In the genomic region with DNA sequence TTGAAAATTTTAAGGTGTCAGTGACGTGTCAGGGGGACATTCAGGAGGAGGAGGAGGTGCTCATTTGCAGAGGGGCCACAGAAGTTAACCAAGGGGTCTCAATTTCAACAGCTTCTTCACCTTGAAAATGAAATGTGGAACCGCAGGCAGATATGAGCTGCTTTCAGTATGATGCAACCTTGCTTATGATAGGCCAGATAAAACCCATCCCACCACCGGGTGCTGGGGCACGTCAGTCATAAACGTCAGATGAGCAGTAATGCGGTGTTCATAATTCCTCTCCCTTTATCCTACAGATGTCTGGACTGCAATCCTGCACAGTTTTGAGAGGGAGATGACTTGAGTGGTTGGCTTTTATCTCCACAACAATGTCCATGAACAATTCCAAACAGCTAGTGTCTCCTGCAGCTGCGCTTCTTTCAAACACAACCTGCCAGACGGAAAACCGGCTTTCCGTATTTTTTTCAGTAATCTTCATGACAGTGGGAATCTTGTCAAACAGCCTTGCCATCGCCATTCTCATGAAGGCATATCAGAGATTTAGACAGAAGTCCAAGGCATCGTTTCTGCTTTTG, we compare ENCODE assay signal across 12 cellular contexts. TPM values are rescaled to one million over a fixed set of nuclear protein-coding genes. Genes with fewer than 3 reads are reported as not detected.
DNase-seq lines count a peak whose midpoint lies in the region; TF ChIP-seq lines count a peak whose summit lies in the region.
"Had no signal": no experiment of that assay in that cellular context is flagged by ENCODE, and none has a peak within 500 bp of the region (broad histone marks: within the 10 kb centered on the region; RNA-seq: fewer than 3 reads in every experiment).

No MANE protein-coding gene starts in this region.

- H3K23ac ChIP-seq in mesendoderm (ENCODE audit: low read length): no peak overlapping the region

- no peak overlapping the region for H2BK5ac ChIP-seq in mesendoderm (ENCODE audit: low read length)

- no peaks in the 10 kb centered on the region for H3K36me3 ChIP-seq in mesendoderm (ENCODE audit: control insufficient read depth, insufficient read depth, low read length)

- no peak overlapping the region for H3K4ac ChIP-seq in mesendoderm (ENCODE audit: low read depth, low read length)

- no peak overlapping the region for H3K9ac ChIP-seq in mesendoderm (ENCODE audit: low read length)

- TF ChIP-seq CTCF in Calu3 (IDR thresholded peaks at IDR 0.05; ENCODE audit: unreplicated experiment) (no peak), endothelial cell (IDR thresholded peaks at IDR 0.05; ENCODE audit: unreplicated experiment) (no peak)

- H3K36me3 Mint-ChIP-seq in Calu3 (ENCODE audit: insufficient read depth, unreplicated experiment): peaks cover 11% of the 10 kb centered on the region
- no peaks in the 10 kb centered on the region for H3K36me3 Mint-ChIP-seq in endothelial cell (ENCODE audit: low read depth, unreplicated experiment)
- H3K36me3 Mint-ChIP-seq: activated naive CD4-positive, alpha-beta T cell treated with anti-CD3 and anti-CD28 coated beads, Interleukin-2, amount 50 U/mL, for 72 hours; CD8-positive, alpha-beta T cell; natural killer cell had no signal

- H3K4me2 ChIP-seq in mesendoderm (ENCODE audit: low read length): no peak overlapping the region

- H3K4me3 ChIP-seq in skeletal muscle cell (ENCODE audit: low read depth, low read length) (peak overlapping the region; percentile 82), mesendoderm (ENCODE audit: low read length) (no peak overlapping the region)

- intact Hi-C loops in Calu3 (cut with micrococcal nuclease; ENCODE audit: unreplicated experiment): loop anchor here (5.0 to 10.0 kb wide), 2 partner anchors 112 to 345 kb away; no protein-coding TSS in a partner anchor

- CTCF ChIA-PET in Calu3 (lab: Charles Lee): no interaction called here

- no peak overlapping the region for H4K8ac ChIP-seq in mesendoderm (ENCODE audit: low read depth, low read length)

- H2BK15ac ChIP-seq in mesendoderm (replicated peaks; ENCODE audit: low read depth): no peak overlapping the region

- DNase-seq in Calu3 (no peak), MV-4-11 (lab: John Stamatoyannopoulos, UW) (peak; percentile 41), endothelial cell (ENCODE audit: low spot score) (no peak), skeletal muscle cell (ENCODE audit: low read depth) (no peak), erythroblast (lab: John Stamatoyannopoulos, UW) (no peak), DMS53 (lab: John Stamatoyannopoulos, UW) (no peak), NCI-H1417 treated with DMSO at 0.1 percent for 48 hours (lab: John Stamatoyannopoulos, UW) (no peak), mesendoderm (no peak)
- DNase-seq: CD8-positive, alpha-beta T cell; natural killer cell; NCI-H2029 had no signal

- H3K4me3 Mint-ChIP-seq in Calu3 (ENCODE audit: low read depth, unreplicated experiment) (peak overlapping the region; percentile 91), endothelial cell (ENCODE audit: unreplicated experiment) (peak overlapping the region; percentile 94)
- H3K4me3 Mint-ChIP-seq: CD8-positive, alpha-beta T cell; natural killer cell had no signal

- no peak for TF ChIP-seq POLR2A in erythroblast (IDR thresholded peaks at IDR 0.05; ENCODE audit: low read length)

- no peak overlapping the region for H4K5ac ChIP-seq in mesendoderm (ENCODE audit: low read length)

- no peak overlapping the region for H3K56ac ChIP-seq in mesendoderm (ENCODE audit: low read length)

- H3K27ac Mint-ChIP-seq in Calu3 (ENCODE audit: unreplicated experiment): no peak overlapping the region
- H3K27ac Mint-ChIP-seq in endothelial cell (ENCODE audit: unreplicated experiment): no peak overlapping the region
- H3K27ac Mint-ChIP-seq: activated naive CD4-positive, alpha-beta T cell treated with anti-CD3 and anti-CD28 coated beads, Interleukin-2, amount 50 U/mL, for 72 hours; CD8-positive, alpha-beta T cell; natural killer cell had no signal

- no peak overlapping the region for H2BK120ac ChIP-seq in mesendoderm (ENCODE audit: low read depth, low read length)

- no peak overlapping the region for H3K27ac ChIP-seq in mesendoderm (ENCODE audit: low read depth, low read length)

- no peaks in the 10 kb centered on the region for H3K4me1 ChIP-seq in mesendoderm (ENCODE audit: control insufficient read depth, low read depth, low read length)

- H3K27me3 Mint-ChIP-seq in Calu3 (ENCODE audit: unreplicated experiment): no peaks in the 10 kb centered on the region
- peaks cover 2% of the 10 kb centered on the region for H3K27me3 Mint-ChIP-seq in endothelial cell (ENCODE audit: unreplicated experiment)

- H3K4me1 Mint-ChIP-seq in Calu3 (ENCODE audit: low read depth, unreplicated experiment) (peaks cover 32% of the 10 kb centered on the region), endothelial cell (ENCODE audit: unreplicated experiment) (peaks cover 7% of the 10 kb centered on the region)
- H3K4me1 Mint-ChIP-seq: natural killer cell had no signal

- WGBS in mesendoderm (ENCODE audit: extremely low coverage, insufficient coverage, low lambda C conversion rate): 86% methylated on average over 1 of the region's 12 CpGs

- BruUV-seq in Calu3 (replicated peaks; lab: Mats Ljungman, UMichigan): no TSS peak

- no peaks in the 10 kb centered on the region for H3K79me2 ChIP-seq in mesendoderm (ENCODE audit: control insufficient read depth, insufficient read depth, low read length)

- no peaks in the 10 kb centered on the region for H3K79me1 ChIP-seq in mesendoderm (ENCODE audit: low read length)

- H3K9me3 Mint-ChIP-seq in Calu3 (ENCODE audit: low read depth, unreplicated experiment) (peaks cover 2% of the 10 kb centered on the region), endothelial cell (ENCODE audit: unreplicated experiment) (no peaks in the 10 kb centered on the region)
- H3K9me3 Mint-ChIP-seq: activated naive CD4-positive, alpha-beta T cell treated with anti-CD3 and anti-CD28 coated beads, Interleukin-2, amount 50 U/mL, for 72 hours had no signal

- H3K18ac ChIP-seq in mesendoderm (ENCODE audit: low read length): no peak overlapping the region

- no peak overlapping the region for H2AK5ac ChIP-seq in mesendoderm (ENCODE audit: low read length)

- H3K27me3 ChIP-seq in mesendoderm (ENCODE audit: insufficient read depth, low read length, poor library complexity): peaks cover 4% of the 10 kb centered on the region

RNA-seq across cellular contexts. Expression of a gene that starts 1.7 kb away (rescaled TPM):
- total RNA-seq in Calu3 (2022) (0.35 and 0.37 TPM in 2 replicates), endothelial cell (ENCODE audit: unreplicated experiment) (0.41 TPM)
- 0.04 TPM for polyA plus RNA-seq in mesendoderm (2013, experiment 1 of 2)
- polyA plus RNA-seq in mesendoderm (2013, experiment 2 of 2): 0.03 TPM
- total RNA-seq: activated naive CD4-positive, alpha-beta T cell treated with anti-CD3 and anti-CD28 coated beads, Interleukin-2, amount 50 U/mL, for 72 hours; CD8-positive, alpha-beta T cell; natural killer cell had no signal
